Comparison of ENCODE assay signal across 1 cellular context in the genomic region with DNA sequence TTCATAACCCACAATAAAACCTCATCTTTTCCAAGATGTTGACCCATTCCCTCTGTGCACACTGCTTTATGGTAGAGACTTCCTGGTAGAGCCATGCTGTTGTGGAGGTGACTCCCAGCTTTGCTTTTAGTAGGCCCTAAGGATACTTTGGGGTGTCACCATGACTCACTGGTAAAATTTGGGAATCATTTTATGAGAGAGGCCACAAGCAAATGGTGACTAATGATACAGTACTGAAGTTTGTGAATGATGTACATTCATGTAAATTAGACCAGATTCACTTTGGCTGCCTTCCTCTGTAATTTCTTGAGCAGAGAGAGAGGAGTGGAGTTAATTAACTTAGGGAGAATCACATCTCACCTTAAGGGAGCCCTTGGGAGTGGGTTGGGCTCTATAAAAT.
TF ChIP-seq lines count a peak whose summit lies in the region.

No MANE protein-coding gene starts in this region.

TF ChIP-seq in GM23338, 12 proteins besides CTCF, POLR2A, EP300 and RAD21 (continued from another document):
- TF ChIP-seq, protein P1, sequence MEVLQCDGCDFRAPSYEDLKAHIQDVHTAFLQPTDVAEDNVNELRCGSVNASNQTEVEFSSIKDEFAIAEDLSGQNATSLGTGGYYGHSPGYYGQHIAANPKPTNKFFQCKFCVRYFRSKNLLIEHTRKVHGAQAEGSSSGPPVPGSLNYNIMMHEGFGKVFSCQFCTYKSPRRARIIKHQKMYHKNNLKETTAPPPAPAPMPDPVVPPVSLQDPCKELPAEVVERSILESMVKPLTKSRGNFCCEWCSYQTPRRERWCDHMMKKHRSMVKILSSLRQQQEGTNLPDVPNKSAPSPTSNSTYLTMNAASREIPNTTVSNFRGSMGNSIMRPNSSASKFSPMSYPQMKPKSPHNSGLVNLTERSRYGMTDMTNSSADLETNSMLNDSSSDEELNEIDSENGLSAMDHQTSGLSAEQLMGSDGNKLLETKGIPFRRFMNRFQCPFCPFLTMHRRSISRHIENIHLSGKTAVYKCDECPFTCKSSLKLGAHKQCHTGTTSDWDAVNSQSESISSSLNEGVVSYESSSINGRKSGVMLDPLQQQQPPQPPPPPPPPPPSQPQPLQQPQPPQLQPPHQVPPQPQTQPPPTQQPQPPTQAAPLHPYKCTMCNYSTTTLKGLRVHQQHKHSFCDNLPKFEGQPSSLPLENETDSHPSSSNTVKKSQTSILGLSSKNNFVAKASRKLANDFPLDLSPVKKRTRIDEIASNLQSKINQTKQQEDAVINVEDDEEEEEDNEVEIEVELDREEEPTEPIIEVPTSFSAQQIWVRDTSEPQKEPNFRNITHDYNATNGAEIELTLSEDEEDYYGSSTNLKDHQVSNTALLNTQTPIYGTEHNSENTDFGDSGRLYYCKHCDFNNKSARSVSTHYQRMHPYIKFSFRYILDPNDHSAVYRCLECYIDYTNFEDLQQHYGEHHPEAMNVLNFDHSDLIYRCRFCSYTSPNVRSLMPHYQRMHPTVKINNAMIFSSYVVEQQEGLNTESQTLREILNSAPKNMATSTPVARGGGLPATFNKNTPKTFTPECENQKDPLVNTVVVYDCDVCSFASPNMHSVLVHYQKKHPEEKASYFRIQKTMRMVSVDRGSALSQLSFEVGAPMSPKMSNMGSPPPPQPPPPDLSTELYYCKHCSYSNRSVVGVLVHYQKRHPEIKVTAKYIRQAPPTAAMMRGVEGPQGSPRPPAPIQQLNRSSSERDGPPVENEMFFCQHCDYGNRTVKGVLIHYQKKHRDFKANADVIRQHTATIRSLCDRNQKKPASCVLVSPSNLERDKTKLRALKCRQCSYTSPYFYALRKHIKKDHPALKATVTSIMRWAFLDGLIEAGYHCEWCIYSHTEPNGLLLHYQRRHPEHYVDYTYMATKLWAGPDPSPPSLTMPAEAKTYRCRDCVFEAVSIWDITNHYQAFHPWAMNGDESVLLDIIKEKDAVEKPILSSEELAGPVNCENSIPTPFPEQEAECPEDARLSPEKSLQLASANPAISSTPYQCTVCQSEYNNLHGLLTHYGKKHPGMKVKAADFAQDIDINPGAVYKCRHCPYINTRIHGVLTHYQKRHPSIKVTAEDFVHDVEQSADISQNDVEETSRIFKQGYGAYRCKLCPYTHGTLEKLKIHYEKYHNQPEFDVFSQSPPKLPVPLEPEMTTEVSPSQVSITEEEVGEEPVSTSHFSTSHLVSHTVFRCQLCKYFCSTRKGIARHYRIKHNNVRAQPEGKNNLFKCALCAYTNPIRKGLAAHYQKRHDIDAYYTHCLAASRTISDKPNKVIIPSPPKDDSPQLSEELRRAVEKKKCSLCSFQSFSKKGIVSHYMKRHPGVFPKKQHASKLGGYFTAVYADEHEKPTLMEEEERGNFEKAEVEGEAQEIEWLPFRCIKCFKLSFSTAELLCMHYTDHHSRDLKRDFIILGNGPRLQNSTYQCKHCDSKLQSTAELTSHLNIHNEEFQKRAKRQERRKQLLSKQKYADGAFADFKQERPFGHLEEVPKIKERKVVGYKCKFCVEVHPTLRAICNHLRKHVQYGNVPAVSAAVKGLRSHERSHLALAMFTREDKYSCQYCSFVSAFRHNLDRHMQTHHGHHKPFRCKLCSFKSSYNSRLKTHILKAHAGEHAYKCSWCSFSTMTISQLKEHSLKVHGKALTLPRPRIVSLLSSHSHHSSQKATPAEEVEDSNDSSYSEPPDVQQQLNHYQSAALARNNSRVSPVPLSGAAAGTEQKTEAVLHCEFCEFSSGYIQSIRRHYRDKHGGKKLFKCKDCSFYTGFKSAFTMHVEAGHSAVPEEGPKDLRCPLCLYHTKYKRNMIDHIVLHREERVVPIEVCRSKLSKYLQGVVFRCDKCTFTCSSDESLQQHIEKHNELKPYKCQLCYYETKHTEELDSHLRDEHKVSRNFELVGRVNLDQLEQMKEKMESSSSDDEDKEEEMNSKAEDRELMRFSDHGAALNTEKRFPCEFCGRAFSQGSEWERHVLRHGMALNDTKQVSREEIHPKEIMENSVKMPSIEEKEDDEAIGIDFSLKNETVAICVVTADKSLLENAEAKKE (CRISPR knock-in tag; IDR thresholded peaks at IDR 0.05): no peak
